9 cellular contexts compared by ENCODE assay signal in the genomic region with DNA sequence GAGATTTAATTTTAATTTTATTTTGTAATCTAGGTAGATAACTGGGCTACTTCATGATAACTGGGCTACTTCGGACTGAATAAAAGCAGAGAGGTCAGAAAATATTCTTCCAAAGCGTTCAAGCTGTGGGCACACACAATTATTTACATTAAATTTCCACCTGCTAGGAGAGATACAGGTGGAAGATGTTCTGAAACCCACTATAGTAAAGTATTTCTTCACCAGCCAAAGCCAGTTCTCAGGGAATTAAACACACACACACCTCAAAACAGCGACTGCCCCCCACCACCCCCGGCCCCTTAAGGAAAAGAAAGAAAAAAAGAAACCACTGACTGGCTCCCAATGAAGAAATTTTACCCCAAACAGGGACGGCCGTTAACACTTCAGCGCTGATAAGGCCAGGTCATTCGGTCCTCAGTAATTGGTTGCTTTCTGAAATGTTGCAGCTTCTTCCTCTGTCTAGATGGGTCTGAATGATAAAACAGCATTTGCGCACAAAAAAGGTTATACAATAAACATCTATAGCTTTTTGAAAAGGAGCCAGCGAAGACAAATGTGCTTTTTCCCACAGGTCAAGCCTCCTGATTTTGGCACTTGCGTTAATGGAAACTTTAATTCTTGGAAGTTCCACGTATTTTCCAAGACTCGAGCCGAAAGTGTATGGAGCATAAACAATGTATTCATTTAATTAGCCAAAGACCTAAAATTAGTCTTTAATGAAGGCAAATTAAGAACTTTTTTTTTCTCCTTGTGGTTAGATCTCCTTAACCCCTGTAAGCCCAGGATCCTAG. TPM values are rescaled to one million over a fixed set of nuclear protein-coding genes. Genes with fewer than 3 reads are reported as not detected.
DNase-seq lines count a peak whose midpoint lies in the region; ATAC-seq and TF ChIP-seq lines count a peak whose summit lies in the region.
"Had no signal": no experiment of that assay in that cellular context is flagged by ENCODE, and none has a peak within 500 bp of the region (broad histone marks: within the 10 kb centered on the region; RNA-seq: fewer than 3 reads in every experiment).

No MANE protein-coding gene starts in this region.

- no peaks in the 10 kb centered on the region for H3F3A ChIP-seq in MM.1S (ENCODE audit: insufficient read depth, low read length)

- DNase-seq in Calu3 (no peak), adipocyte (ENCODE audit: low read depth) (no peak), iPS DF 6.9 (ENCODE audit: low read depth, low spot score) (no peak), retina (peak; percentile 40), MM.1S (no peak), NCI-H510A treated with DMSO at 0.1 percent for 48 hours (lab: John Stamatoyannopoulos, UW) (no peak)
- DNase-seq: activated CD8-positive, alpha-beta memory T cell treated with anti-CD3 and anti-CD28 coated beads, Interleukin-2, amount 50 U/mL, for 4 hours had no signal

- no peaks in the 10 kb centered on the region for H3K36me3 ChIP-seq in adipocyte (ENCODE audit: control insufficient read depth, insufficient read depth, low read length, severe bottlenecking)
- H3K36me3 ChIP-seq in iPS DF 6.9 (ENCODE audit: control insufficient read depth, insufficient read depth, low read length), result no peaks in the 10 kb centered on the region
- H3K36me3 ChIP-seq in MM.1S (replicated peaks; ENCODE audit: insufficient read depth, low read length), result no peaks in the 10 kb centered on the region

- H3K27ac Mint-ChIP-seq in Calu3 (ENCODE audit: unreplicated experiment), result no peak overlapping the region

- no peak for ATAC-seq in GM21381 (IDR thresholded peaks at IDR 0.05; ENCODE audit: unreplicated experiment)
- ATAC-seq in HG03139 (IDR thresholded peaks at IDR 0.05; ENCODE audit: unreplicated experiment), result no peak

- no peaks in the 10 kb centered on the region for H4K20me1 ChIP-seq in MM.1S (ENCODE audit: insufficient read depth, low read length)

- H3K27ac ChIP-seq in iPS DF 6.9 (ENCODE audit: low read length) (no peak overlapping the region), MM.1S (ENCODE audit: low read length) (no peak overlapping the region)

- WGBS in iPS DF 6.9 (ENCODE audit: insufficient coverage, insufficient read length), result no CpG with 5 or more reads among the region's 14 CpGs

- CTCF ChIA-PET in Calu3 (lab: Charles Lee), result interaction anchor here (0.6 kb wide), 1 partner anchor 131 kb away, joined by 3 read pairs; no protein-coding TSS in a partner anchor

- no peaks in the 10 kb centered on the region for H3K4me1 Mint-ChIP-seq in Calu3 (ENCODE audit: low read depth, unreplicated experiment)

- H3K27me3 ChIP-seq in adipocyte (replicated peaks; ENCODE audit: control insufficient read depth, insufficient read depth, low read length) (no peaks in the 10 kb centered on the region), iPS DF 6.9 (ENCODE audit: control insufficient read depth, insufficient read depth, low read length) (peaks cover 3% of the 10 kb centered on the region; the same call in 1 of the 2 replicates), MM.1S (replicated peaks; ENCODE audit: insufficient read depth, low read length) (no peaks in the 10 kb centered on the region)

- no peaks in the 10 kb centered on the region for H3K9me3 Mint-ChIP-seq in Calu3 (ENCODE audit: low read depth, unreplicated experiment)

- no TSS peak for BruUV-seq in Calu3 (replicated peaks; lab: Mats Ljungman, UMichigan)

- no peaks in the 10 kb centered on the region for H3K27me3 Mint-ChIP-seq in Calu3 (ENCODE audit: unreplicated experiment)

- H3K9me3 ChIP-seq in adipocyte (ENCODE audit: control insufficient read depth, low read length), result no peaks in the 10 kb centered on the region
- no peaks in the 10 kb centered on the region for H3K9me3 ChIP-seq in iPS DF 6.9 (ENCODE audit: control insufficient read depth, insufficient read depth, low read length)
- no peaks in the 10 kb centered on the region for H3K9me3 ChIP-seq in MM.1S (replicated peaks; ENCODE audit: insufficient read depth, low read length)

- H3K4me3 ChIP-seq in adipocyte (ENCODE audit: low read length), result peak overlapping the region; percentile 78
- peak overlapping the region; percentile 27; the same call in 1 of the 2 replicates for H3K4me3 ChIP-seq in iPS DF 6.9 (ENCODE audit: low read length)
- no peak overlapping the region for H3K4me3 ChIP-seq in MM.1S (ENCODE audit: low read length)

- no peaks in the 10 kb centered on the region for H3K36me3 Mint-ChIP-seq in Calu3 (ENCODE audit: insufficient read depth, unreplicated experiment)

- no peak overlapping the region for H2AFZ ChIP-seq in MM.1S (ENCODE audit: low read length)

- H3K4me3 Mint-ChIP-seq in Calu3 (ENCODE audit: low read depth, unreplicated experiment), result peak overlapping the region; percentile 68

- H3K4me1 ChIP-seq in adipocyte (ENCODE audit: control insufficient read depth, insufficient read depth, low read length) (peaks cover 33% of the 10 kb centered on the region), iPS DF 6.9 (ENCODE audit: control insufficient read depth, insufficient read depth, low read length) (no peaks in the 10 kb centered on the region), MM.1S (ENCODE audit: low read length) (no peaks in the 10 kb centered on the region)

- intact Hi-C loops in Calu3 (cut with micrococcal nuclease; ENCODE audit: unreplicated experiment), result no loop called here

- no peak overlapping the region for H3K4me2 ChIP-seq in MM.1S (ENCODE audit: low read depth, low read length)

- H3K9ac ChIP-seq in adipocyte (ENCODE audit: low read length) (peak overlapping the region; percentile 72), MM.1S (ENCODE audit: low read length) (no peak overlapping the region)

- no peaks in the 10 kb centered on the region for H3K79me2 ChIP-seq in MM.1S (ENCODE audit: low read length)

- no peaks in the 10 kb centered on the region for H3K9me2 ChIP-seq in MM.1S (replicated peaks; ENCODE audit: insufficient read depth, low read length)

- no peak for TF ChIP-seq CTCF in Calu3 (IDR thresholded peaks at IDR 0.05; ENCODE audit: unreplicated experiment)
- TF ChIP-seq CTCF in MM.1S (IDR thresholded peaks at IDR 0.05; ENCODE audit: low read length), result no peak

RNA-seq across cellular contexts. Expression of a gene that starts 0.8 kb away (rescaled TPM):
- not detected in 2 replicates for total RNA-seq in Calu3 (2022)
